Comparison of ENCODE assay signal across 1 cellular context in the genomic region with DNA sequence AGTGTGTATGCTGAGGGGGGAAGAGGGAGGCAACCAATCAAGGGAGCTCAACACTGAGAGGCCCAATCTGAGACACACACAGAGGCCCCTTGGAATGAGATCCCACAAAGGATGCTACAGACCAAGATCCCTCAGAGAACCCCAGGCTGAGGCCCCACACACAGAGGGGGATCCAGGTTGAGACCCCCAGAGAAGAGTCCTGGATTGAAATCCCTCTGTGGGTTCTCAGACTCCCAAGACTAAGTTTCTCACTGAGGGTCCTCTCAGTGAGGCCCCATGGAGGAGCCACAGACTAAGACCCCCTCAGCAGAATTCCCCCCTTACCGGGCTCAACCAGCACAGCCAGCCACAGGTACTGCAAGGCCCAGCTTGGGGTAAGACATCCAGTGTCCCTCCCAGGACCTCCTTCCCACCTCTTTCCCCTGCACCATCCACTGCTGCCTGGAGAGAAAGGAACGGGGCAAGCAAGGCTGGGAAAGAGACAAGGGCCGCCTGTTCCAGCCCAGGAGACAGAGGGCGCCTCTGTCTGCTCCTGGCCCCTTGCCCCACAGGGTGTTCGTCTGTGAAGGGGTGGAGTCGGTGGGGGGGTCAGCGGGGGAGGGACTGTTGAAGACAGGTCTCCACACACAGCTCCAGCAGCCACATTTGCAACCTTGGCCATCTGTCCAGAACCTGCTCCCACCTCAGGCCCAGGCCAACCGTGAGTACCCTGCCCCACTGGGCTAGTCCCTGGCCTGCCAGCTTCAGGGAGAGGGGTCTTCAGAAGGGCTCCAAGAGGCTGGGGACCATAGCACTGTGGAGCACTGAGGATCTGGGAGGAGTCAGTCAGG.
TF ChIP-seq lines count a peak whose summit lies in the region.

A gene (plus strand): TSS at position 638 of the 830 bp plus-strand sequence. CDS start 2,088 bp downstream, outside the sequence.

TF ChIP-seq in HEK293, 187 proteins besides CTCF, POLR2A, EP300 and RAD21 (continued from another document):
- TF ChIP-seq OVOL3 (tag by site-specific recombination; IDR thresholded peaks at IDR 0.05): no peak
- TF ChIP-seq ZNF19 (tag by site-specific recombination; IDR thresholded peaks at IDR 0.05; ENCODE audit: low read depth): no peak
- TF ChIP-seq, protein P1, sequence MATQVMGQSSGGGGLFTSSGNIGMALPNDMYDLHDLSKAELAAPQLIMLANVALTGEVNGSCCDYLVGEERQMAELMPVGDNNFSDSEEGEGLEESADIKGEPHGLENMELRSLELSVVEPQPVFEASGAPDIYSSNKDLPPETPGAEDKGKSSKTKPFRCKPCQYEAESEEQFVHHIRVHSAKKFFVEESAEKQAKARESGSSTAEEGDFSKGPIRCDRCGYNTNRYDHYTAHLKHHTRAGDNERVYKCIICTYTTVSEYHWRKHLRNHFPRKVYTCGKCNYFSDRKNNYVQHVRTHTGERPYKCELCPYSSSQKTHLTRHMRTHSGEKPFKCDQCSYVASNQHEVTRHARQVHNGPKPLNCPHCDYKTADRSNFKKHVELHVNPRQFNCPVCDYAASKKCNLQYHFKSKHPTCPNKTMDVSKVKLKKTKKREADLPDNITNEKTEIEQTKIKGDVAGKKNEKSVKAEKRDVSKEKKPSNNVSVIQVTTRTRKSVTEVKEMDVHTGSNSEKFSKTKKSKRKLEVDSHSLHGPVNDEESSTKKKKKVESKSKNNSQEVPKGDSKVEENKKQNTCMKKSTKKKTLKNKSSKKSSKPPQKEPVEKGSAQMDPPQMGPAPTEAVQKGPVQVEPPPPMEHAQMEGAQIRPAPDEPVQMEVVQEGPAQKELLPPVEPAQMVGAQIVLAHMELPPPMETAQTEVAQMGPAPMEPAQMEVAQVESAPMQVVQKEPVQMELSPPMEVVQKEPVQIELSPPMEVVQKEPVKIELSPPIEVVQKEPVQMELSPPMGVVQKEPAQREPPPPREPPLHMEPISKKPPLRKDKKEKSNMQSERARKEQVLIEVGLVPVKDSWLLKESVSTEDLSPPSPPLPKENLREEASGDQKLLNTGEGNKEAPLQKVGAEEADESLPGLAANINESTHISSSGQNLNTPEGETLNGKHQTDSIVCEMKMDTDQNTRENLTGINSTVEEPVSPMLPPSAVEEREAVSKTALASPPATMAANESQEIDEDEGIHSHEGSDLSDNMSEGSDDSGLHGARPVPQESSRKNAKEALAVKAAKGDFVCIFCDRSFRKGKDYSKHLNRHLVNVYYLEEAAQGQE (tag by site-specific recombination; IDR thresholded peaks at IDR 0.05): no peak
- TF ChIP-seq ZNF654 (tag by site-specific recombination; IDR thresholded peaks at IDR 0.05; ENCODE audit: low read depth): no peak
- TF ChIP-seq ZNF501 (tag by site-specific recombination; IDR thresholded peaks at IDR 0.05): no peak
- TF ChIP-seq, protein P2, sequence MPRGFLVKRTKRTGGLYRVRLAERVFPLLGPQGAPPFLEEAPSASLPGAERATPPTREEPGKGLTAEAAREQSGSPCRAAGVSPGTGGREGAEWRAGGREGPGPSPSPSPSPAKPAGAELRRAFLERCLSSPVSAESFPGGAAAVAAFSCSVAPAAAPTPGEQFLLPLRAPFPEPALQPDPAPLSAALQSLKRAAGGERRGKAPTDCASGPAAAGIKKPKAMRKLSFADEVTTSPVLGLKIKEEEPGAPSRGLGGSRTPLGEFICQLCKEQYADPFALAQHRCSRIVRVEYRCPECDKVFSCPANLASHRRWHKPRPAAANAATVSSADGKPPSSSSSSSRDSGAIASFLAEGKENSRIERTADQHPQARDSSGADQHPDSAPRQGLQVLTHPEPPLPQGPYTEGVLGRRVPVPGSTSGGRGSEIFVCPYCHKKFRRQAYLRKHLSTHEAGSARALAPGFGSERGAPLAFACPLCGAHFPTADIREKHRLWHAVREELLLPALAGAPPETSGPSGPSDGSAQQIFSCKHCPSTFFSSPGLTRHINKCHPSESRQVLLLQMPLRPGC (tag by site-specific recombination; IDR thresholded peaks at IDR 0.05): no peak
- TF ChIP-seq SCRT1 (tag by site-specific recombination; IDR thresholded peaks at IDR 0.05; ENCODE audit: borderline replicate concordance): 0 out of 2 replicates have a peak, but pooled peaks have one; percentile 15
- TF ChIP-seq KLF1 (tag by site-specific recombination; IDR thresholded peaks at IDR 0.05): peak; percentile 27; the same call in 1 of the 2 replicates
- peak; percentile 13; the same call in 1 of the 2 replicates for TF ChIP-seq SP3 (tag by site-specific recombination; IDR thresholded peaks at IDR 0.05)
- no peak for TF ChIP-seq TRIM28 (IDR thresholded peaks at IDR 0.05; ENCODE audit: borderline replicate concordance, low read length)
- TF ChIP-seq, protein P3, sequence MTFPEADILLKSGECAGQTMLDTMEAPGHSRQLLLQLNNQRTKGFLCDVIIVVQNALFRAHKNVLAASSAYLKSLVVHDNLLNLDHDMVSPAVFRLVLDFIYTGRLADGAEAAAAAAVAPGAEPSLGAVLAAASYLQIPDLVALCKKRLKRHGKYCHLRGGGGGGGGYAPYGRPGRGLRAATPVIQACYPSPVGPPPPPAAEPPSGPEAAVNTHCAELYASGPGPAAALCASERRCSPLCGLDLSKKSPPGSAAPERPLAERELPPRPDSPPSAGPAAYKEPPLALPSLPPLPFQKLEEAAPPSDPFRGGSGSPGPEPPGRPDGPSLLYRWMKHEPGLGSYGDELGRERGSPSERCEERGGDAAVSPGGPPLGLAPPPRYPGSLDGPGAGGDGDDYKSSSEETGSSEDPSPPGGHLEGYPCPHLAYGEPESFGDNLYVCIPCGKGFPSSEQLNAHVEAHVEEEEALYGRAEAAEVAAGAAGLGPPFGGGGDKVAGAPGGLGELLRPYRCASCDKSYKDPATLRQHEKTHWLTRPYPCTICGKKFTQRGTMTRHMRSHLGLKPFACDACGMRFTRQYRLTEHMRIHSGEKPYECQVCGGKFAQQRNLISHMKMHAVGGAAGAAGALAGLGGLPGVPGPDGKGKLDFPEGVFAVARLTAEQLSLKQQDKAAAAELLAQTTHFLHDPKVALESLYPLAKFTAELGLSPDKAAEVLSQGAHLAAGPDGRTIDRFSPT (tag by site-specific recombination; IDR thresholded peaks at IDR 0.05): 0 out of 2 replicates have a peak, but pooled peaks have one; percentile 6
- TF ChIP-seq ZBTB1 (tag by site-specific recombination; IDR thresholded peaks at IDR 0.05): no peak
- no peak for TF ChIP-seq ZNF354C (tag by site-specific recombination; IDR thresholded peaks at IDR 0.05; ENCODE audit: borderline replicate concordance, low read depth)
- no peak for TF ChIP-seq KLF8 (tag by site-specific recombination; IDR thresholded peaks at IDR 0.05)
- TF ChIP-seq ZNF335 (tag by site-specific recombination; conservative IDR thresholded peaks at IDR 0.05): 0 out of 2 replicates have a peak, but pooled peaks have one; percentile 45
- TF ChIP-seq ZNF629 (tag by site-specific recombination; IDR thresholded peaks at IDR 0.05): no peak
- no peak for TF ChIP-seq ZNF274 (IDR thresholded peaks at IDR 0.05; ENCODE audit: low read length)
- no peak for TF ChIP-seq ZNF274 (tag by site-specific recombination; IDR thresholded peaks at IDR 0.05; ENCODE audit: borderline replicate concordance)
- no peak for TF ChIP-seq ZNF837 (tag by site-specific recombination; IDR thresholded peaks at IDR 0.05)
- peak; percentile 53; the same call in 1 of the 2 replicates for TF ChIP-seq GLIS1 (tag by site-specific recombination; IDR thresholded peaks at IDR 0.05)
